1 cellular context compared by ENCODE assay signal in genomic region chr11:30454108-30454507, GRCh38.
TF ChIP-seq lines count a peak whose summit lies in the region.

No MANE protein-coding gene starts in this region.

TF ChIP-seq in GM23338, 12 proteins besides CTCF, POLR2A, EP300 and RAD21 (continued from another document):
- no peak for TF ChIP-seq ZNF462 (CRISPR knock-in tag; IDR thresholded peaks at IDR 0.05)
- no peak for TF ChIP-seq POLR2AphosphoS5 (IDR thresholded peaks at IDR 0.05; ENCODE audit: low read depth)
- no peak for TF ChIP-seq STAT1 (IDR thresholded peaks at IDR 0.05; ENCODE audit: unreplicated experiment)
- TF ChIP-seq JUNB (IDR thresholded peaks at IDR 0.05; ENCODE audit: unreplicated experiment), result no peak
- TF ChIP-seq CREB1 (CRISPR knock-in tag; IDR thresholded peaks at IDR 0.05; ENCODE audit: low read depth), result no peak
- TF ChIP-seq ZNF331 (CRISPR knock-in tag; IDR thresholded peaks at IDR 0.05; ENCODE audit: low read depth), result no peak
- TF ChIP-seq EZH2phosphoT487 (IDR thresholded peaks at IDR 0.05; ENCODE audit: unreplicated experiment), result no peak
- no peak for TF ChIP-seq EZH2 (IDR thresholded peaks at IDR 0.05; ENCODE audit: low read depth, unreplicated experiment)
- TF ChIP-seq REST (IDR thresholded peaks at IDR 0.05; ENCODE audit: unreplicated experiment), result no peak
- TF ChIP-seq NANOG (IDR thresholded peaks at IDR 0.05; ENCODE audit: borderline replicate concordance), result no peak
TF ChIP-seq in GM23338: peak in this region for 0.
